Comparison of ENCODE assay signal across 29 cellular contexts in genomic region chr7:116290740-116291139, GRCh38.
DNase-seq lines count a peak whose midpoint lies in the region; ATAC-seq, FAIRE-seq and TF ChIP-seq lines count a peak whose summit lies in the region.
"Had no signal": no experiment of that assay in that cellular context is flagged by ENCODE, and none has a peak within 500 bp of the region (broad histone marks: within the 10 kb centered on the region; RNA-seq: fewer than 3 reads in every experiment).

No MANE protein-coding gene starts in this region.

- no peaks in the 10 kb centered on the region for H3K23me2 ChIP-seq in H1 (ENCODE audit: low read depth, low read length)

- H3K9me1 ChIP-seq in keratinocyte (ENCODE audit: control insufficient read depth, extremely low read depth, insufficient read depth, low read length): no peaks in the 10 kb centered on the region

- peaks cover 2% of the 10 kb centered on the region for H3K9me3 Mint-ChIP-seq in HFFc6
- H3K9me3 Mint-ChIP-seq in activated T-helper 2 cell treated with anti-CD3 and anti-CD28 coated beads, Interferon-gamma antibody, Interleukin-2, Interleukin-4, amounts not matched to agents 10 μg/mL and 5 μg/mL and 100 μg/mL, durations not matched to agents 14 hours and 24 hours and 36 hours: no peaks in the 10 kb centered on the region

- peaks cover 13% of the 10 kb centered on the region for H3K36me3 Mint-ChIP-seq in HFFc6 (ENCODE audit: low read depth)
- no peaks in the 10 kb centered on the region for H3K36me3 Mint-ChIP-seq in activated T-helper 2 cell treated with anti-CD3 and anti-CD28 coated beads, Interferon-gamma antibody, Interleukin-2, Interleukin-4, amounts not matched to agents 10 μg/mL and 5 μg/mL and 100 μg/mL, durations not matched to agents 14 hours and 24 hours and 36 hours (ENCODE audit: low read depth)
- H3K36me3 Mint-ChIP-seq: activated naive CD8-positive, alpha-beta T cell had no signal

- H2AFZ ChIP-seq in H1 (ENCODE audit: low read length): no peak overlapping the region
- no peak overlapping the region for H2AFZ ChIP-seq in keratinocyte (ENCODE audit: control insufficient read depth, low read length)
- H2AFZ ChIP-seq: PC-9 had no signal

- no peak overlapping the region for H2BK20ac ChIP-seq in H1 (ENCODE audit: low read length)

- H2AK5ac ChIP-seq in H1 (ENCODE audit: low read depth, low read length): no peak overlapping the region

- intact Hi-C loops in activated T-helper 2 cell treated with anti-CD3 and anti-CD28 coated beads, Interferon-gamma antibody, Interleukin-2, Interleukin-4, amounts not matched to agents 10 μg/mL and 5 μg/mL and 100 μg/mL, durations not matched to agents 14 hours and 24 hours and 36 hours (cut with micrococcal nuclease): no loop called here

- H4K8ac ChIP-seq in H1 (ENCODE audit: extremely low read depth, insufficient read depth, low read length): no peak overlapping the region

- dilution Hi-C loops in keratinocyte (cut with MboI; ENCODE audit: extremely low pct_ligation_motif_present, low sequenced_read_pairs): no loop called here

- no peak overlapping the region for H2BK120ac ChIP-seq in H1 (replicated peaks; ENCODE audit: low read depth, low read length)

- H3K56ac ChIP-seq in H1 (replicated peaks; ENCODE audit: insufficient read length, low read depth, low read length): no peak overlapping the region

- H3K18ac ChIP-seq in H1 (ENCODE audit: extremely low read depth, low read length): no peak overlapping the region

- H3K4me2 ChIP-seq in H1 (ENCODE audit: insufficient read depth in 1 of 2, low read depth in 2 of 2, low read length in 2 of 2) (no peak overlapping the region), keratinocyte (ENCODE audit: control insufficient read depth, extremely low read depth, insufficient read depth, low read depth, low read length) (no peak overlapping the region)
- H3K4me2 ChIP-seq: PC-9 had no signal

- H4K20me1 ChIP-seq in H1 (replicated peaks in 1 of 2; ENCODE audit: control insufficient read depth in 1 of 2, insufficient read depth in 2 of 2, low read length in 2 of 2) (no peaks in the 10 kb centered on the region), keratinocyte (ENCODE audit: control insufficient read depth, extremely low read depth, insufficient read depth, low read length) (no peaks in the 10 kb centered on the region)

- H3K27ac ChIP-seq in H1 (ENCODE audit: low read depth, low read length) (no peak overlapping the region), keratinocyte (ENCODE audit: control insufficient read depth, insufficient read depth, low read length) (no peak overlapping the region)
- H3K27ac ChIP-seq: body of pancreas, dorsolateral prefrontal cortex, PC-9, SK-N-MC, tibial nerve had no signal

- TF ChIP-seq POLR2A in H1 (IDR thresholded peaks at IDR 0.05; ENCODE audit: control extremely low read depth in 1 of 2, low read depth in 2 of 2, low read length in 2 of 2) (no peak), GM18505 (IDR thresholded peaks at IDR 0.05; ENCODE audit: borderline replicate concordance, extremely low read depth, insufficient read depth, insufficient read length) (no peak)

- no peaks in the 10 kb centered on the region for H3K4me1 ChIP-seq in H1 (replicated peaks in 1 of 4; ENCODE audit: control insufficient read depth in 3 of 4, insufficient read depth in 4 of 4, low read length in 3 of 4)
- peaks cover 21% of the 10 kb centered on the region for H3K4me1 ChIP-seq in keratinocyte (ENCODE audit: control insufficient read depth, extremely low read depth, insufficient read depth, low read length)
- H3K4me1 ChIP-seq: body of pancreas had no signal

- CTCF ChIA-PET in H1 (lab: Charles Lee; ENCODE audit: partially characterized antibody): interaction anchor here (0.6 to 2.2 kb wide), 13 partner anchors 9 to 301 kb away, joined by 3 to 9 read pairs (median 4); no protein-coding TSS in a partner anchor

- H3K4me1 Mint-ChIP-seq in HFFc6 (ENCODE audit: low read depth): peaks cover 12% of the 10 kb centered on the region; the same call in 1 of the 2 replicates
- H3K4me1 Mint-ChIP-seq in activated T-helper 2 cell treated with anti-CD3 and anti-CD28 coated beads, Interferon-gamma antibody, Interleukin-2, Interleukin-4, amounts not matched to agents 10 μg/mL and 5 μg/mL and 100 μg/mL, durations not matched to agents 14 hours and 24 hours and 36 hours (ENCODE audit: low read depth): no peaks in the 10 kb centered on the region
- H3K4me1 Mint-ChIP-seq: naive thymus-derived CD8-positive, alpha-beta T cell had no signal

- peak; percentile 40 for DNase-seq in AG20443 (ENCODE audit: low spot score)
- DNase-seq in HFFc6: peak; percentile 17
- no peak for DNase-seq in H1 (ENCODE audit: low read depth in 1 of 2, low spot score in 2 of 2)
- DNase-seq in keratinocyte (ENCODE audit: low read depth, low spot score): no peak
- no peak for DNase-seq in activated T-helper 2 cell treated with anti-CD3 and anti-CD28 coated beads, Interferon-gamma antibody, Interleukin-2, Interleukin-4, amounts not matched to agents 10 μg/mL and 5 μg/mL and 100 μg/mL, durations not matched to agents 14 hours and 24 hours and 36 hours (ENCODE audit: low spot score)
- DNase-seq: activated CD4-positive, CD25-positive, alpha-beta regulatory T cell; activated CD8-positive, alpha-beta T cell treated with anti-CD3 and anti-CD28 coated beads, Interleukin-2, amount 10 ng/mL, durations not matched to agents 7 days and 5 days; activated T-cell treated with anti-CD3 and anti-CD28 coated beads, Interleukin-2, amount 50 U/mL, for 4 hours; body of pancreas; DMS79 treated with DMSO at 0.1 percent for 48 hours; dorsolateral prefrontal cortex; glutamatergic neuron; mesenchymal stem cell; naive thymus-derived CD8-positive, alpha-beta T cell; NCI-H1694; NCI-H2227 treated with DMSO at 0.1 percent for 48 hours; NCI-H82; PC-9; posterior cingulate gyrus; stimulated activated CD4-positive, alpha-beta T cell treated with anti-CD3 and anti-CD28 coated beads, Interleukin-2, amount 100 ng/mL, for 24 hours; stimulated activated naive CD8-positive, alpha-beta T cell treated with anti-CD3 and anti-CD28 coated beads, Interleukin-15, Interleukin-2, amounts not matched to agents 100 U/mL and 50 U/mL, for 24 hours had no signal

- H2BK12ac ChIP-seq in H1 (ENCODE audit: low read depth, low read length): no peak overlapping the region

- no peak overlapping the region for H2BK15ac ChIP-seq in H1 (ENCODE audit: low read length)

- H3K4ac ChIP-seq in H1 (replicated peaks; ENCODE audit: insufficient read length, low read depth, low read length): no peak overlapping the region

- no peak overlapping the region for H2BK5ac ChIP-seq in H1 (ENCODE audit: low read depth, low read length)

- H3K14ac ChIP-seq in H1 (ENCODE audit: insufficient read length): no peak overlapping the region

- POLR2A ChIA-PET in H1 (lab: Charles Lee; ENCODE audit: partially characterized antibody): no interaction called here

- H3K36me3 ChIP-seq in H1 (ENCODE audit: control insufficient read depth in 2 of 4, insufficient read depth in 4 of 4, low read length in 3 of 4): no peaks in the 10 kb centered on the region
- H3K36me3 ChIP-seq in keratinocyte (ENCODE audit: control insufficient read depth in 2 of 2, extremely low read depth in 1 of 2, insufficient read depth in 2 of 2, low read length in 2 of 2): no peaks in the 10 kb centered on the region

- FAIRE-seq in H1 (lab: Jason Lieb, UNC) (no peak), keratinocyte (lab: Jason Lieb, UNC) (peak; percentile 17)
- FAIRE-seq: GM18507, islet of Langerhans had no signal

- H3K23ac ChIP-seq in H1 (ENCODE audit: insufficient read length): no peak overlapping the region

- peak; percentile 41; the same call in 1 of the 2 replicates for TF ChIP-seq CTCF in HFFc6 (IDR thresholded peaks at IDR 0.05)
- TF ChIP-seq CTCF in H1 (IDR thresholded peaks at IDR 0.05; ENCODE audit: control extremely low read depth in 1 of 3, insufficient read depth in 1 of 3, low read depth in 1 of 3, low read length in 3 of 3): peak in 2 of 3 experiments; percentile 5 to 37; a peak in 2 of 4 replicates
- peak in 1 of 3 experiments; percentile 38 for TF ChIP-seq CTCF in keratinocyte (optimal IDR thresholded peaks at IDR 0.05 in 1 of 3, IDR thresholded peaks at IDR 0.05 in 1 of 3, conservative IDR thresholded peaks at IDR 0.05 in 1 of 3; ENCODE audit: extremely low read depth in 1 of 3, insufficient read depth in 2 of 3, low read length in 3 of 3)

- TF ChIP-seq EP300 in H1 (IDR thresholded peaks at IDR 0.05; ENCODE audit: borderline replicate concordance in 1 of 2, low read depth in 2 of 2, low read length in 2 of 2): no peak

- H3K9me3 ChIP-seq in H1 (ENCODE audit: insufficient read depth in 2 of 2, low read depth in 1 of 2, low read length in 1 of 2) (no peaks in the 10 kb centered on the region), keratinocyte (ENCODE audit: control insufficient read depth, low read depth, low read length) (no peaks in the 10 kb centered on the region)
- H3K9me3 ChIP-seq: body of pancreas had no signal

- H3K79me2 ChIP-seq in H1 (ENCODE audit: control insufficient read depth in 1 of 2, insufficient read depth in 2 of 2, low read length in 2 of 2) (no peaks in the 10 kb centered on the region), keratinocyte (ENCODE audit: control insufficient read depth, insufficient read depth, low read length) (no peaks in the 10 kb centered on the region)

- no peak overlapping the region for H3K27ac Mint-ChIP-seq in HFFc6
- no peak overlapping the region for H3K27ac Mint-ChIP-seq in activated T-helper 2 cell treated with anti-CD3 and anti-CD28 coated beads, Interferon-gamma antibody, Interleukin-2, Interleukin-4, amounts not matched to agents 10 μg/mL and 5 μg/mL and 100 μg/mL, durations not matched to agents 14 hours and 24 hours and 36 hours
- H3K27ac Mint-ChIP-seq: activated CD8-positive, alpha-beta T cell treated with anti-CD3 and anti-CD28 coated beads, Interleukin-2, amount 10 ng/mL, durations not matched to agents 7 days and 5 days; activated naive CD8-positive, alpha-beta T cell had no signal

- no peak overlapping the region for H3K4me3 Mint-ChIP-seq in HFFc6
- no peak overlapping the region for H3K4me3 Mint-ChIP-seq in activated T-helper 2 cell treated with anti-CD3 and anti-CD28 coated beads, Interferon-gamma antibody, Interleukin-2, Interleukin-4, amounts not matched to agents 10 μg/mL and 5 μg/mL and 100 μg/mL, durations not matched to agents 14 hours and 24 hours and 36 hours (ENCODE audit: low read depth)
- H3K4me3 Mint-ChIP-seq: activated CD8-positive, alpha-beta T cell treated with anti-CD3 and anti-CD28 coated beads, Interleukin-2, amount 10 ng/mL, durations not matched to agents 7 days and 5 days; activated naive CD8-positive, alpha-beta T cell; activated T-cell treated with anti-CD3 and anti-CD28 coated beads, Interleukin-2, amount 50 U/mL, for 4 hours; naive thymus-derived CD8-positive, alpha-beta T cell had no signal

- H3K79me1 ChIP-seq in H1 (ENCODE audit: low read depth, low read length): no peaks in the 10 kb centered on the region

- peak; percentile 23 to 47; a peak in 3 of 4 replicates for TF ChIP-seq RAD21 in H1 (IDR thresholded peaks at IDR 0.05 in 1 of 2, conservative IDR thresholded peaks at IDR 0.05 in 1 of 2; ENCODE audit: low read depth in 2 of 2, low read length in 2 of 2)

- no peak overlapping the region for H4K5ac ChIP-seq in H1 (ENCODE audit: insufficient read length, low read depth, low read length)

- no peaks in the 10 kb centered on the region; the same call in 1 of the 2 replicates for H3K27me3 Mint-ChIP-seq in HFFc6 (ENCODE audit: insufficient read depth)
- H3K27me3 Mint-ChIP-seq in activated T-helper 2 cell treated with anti-CD3 and anti-CD28 coated beads, Interferon-gamma antibody, Interleukin-2, Interleukin-4, amounts not matched to agents 10 μg/mL and 5 μg/mL and 100 μg/mL, durations not matched to agents 14 hours and 24 hours and 36 hours (ENCODE audit: low read depth): peaks cover 15% of the 10 kb centered on the region

- H3K4me3 ChIP-seq in H1 (ENCODE audit: extremely low read depth in 1 of 4, insufficient read depth in 2 of 4, low read depth in 3 of 4, low read length in 4 of 4) (no peak overlapping the region), keratinocyte (ENCODE audit: control insufficient read depth in 2 of 3, extremely low read depth in 1 of 3, insufficient read depth in 2 of 3, low read depth in 1 of 3, low read length in 3 of 3) (no peak overlapping the region)
- H3K4me3 ChIP-seq: body of pancreas, dorsolateral prefrontal cortex, PC-9, SK-N-MC, tibial nerve had no signal

- ATAC-seq in GM18505 (IDR thresholded peaks at IDR 0.05; ENCODE audit: unreplicated experiment) (no peak), GM19324 (IDR thresholded peaks at IDR 0.05; ENCODE audit: low FRiP score, unreplicated experiment) (no peak), GM18519 (IDR thresholded peaks at IDR 0.05; ENCODE audit: low FRiP score, unreplicated experiment) (no peak)
- ATAC-seq: activated CD8-positive, alpha-beta T cell treated with anti-CD3 and anti-CD28 coated beads, Interleukin-2, amount 10 ng/mL, durations not matched to agents 7 days and 5 days; activated T-cell treated with anti-CD3 and anti-CD28 coated beads, Interleukin-2, amount 50 U/mL, for 4 hours; body of pancreas; naive thymus-derived CD8-positive, alpha-beta T cell; stimulated activated naive CD8-positive, alpha-beta T cell treated with anti-CD3 and anti-CD28 coated beads, Interleukin-15, Interleukin-2, amounts not matched to agents 100 U/mL and 50 U/mL, for 24 hours had no signal

- H3K27me3 ChIP-seq in H1 (replicated peaks in 1 of 4; ENCODE audit: control insufficient read depth in 3 of 4, extremely low read depth in 1 of 4, insufficient read depth in 3 of 4, low read length in 3 of 4) (no peaks in the 10 kb centered on the region), keratinocyte (ENCODE audit: control insufficient read depth, extremely low read depth, insufficient read depth, low read length) (no peaks in the 10 kb centered on the region)
- H3K27me3 ChIP-seq: body of pancreas, tibial nerve had no signal

- no peak overlapping the region for H4K91ac ChIP-seq in H1 (replicated peaks; ENCODE audit: insufficient read length, low read length)

- H3K9ac ChIP-seq in H1 (replicated peaks in 1 of 4; ENCODE audit: extremely low read depth in 1 of 4, low read depth in 3 of 4, low read length in 3 of 4) (no peak overlapping the region), keratinocyte (ENCODE audit: control insufficient read depth, extremely low read depth, insufficient read depth, low read length) (no peak overlapping the region)

Comparison
In these comparisons a context has a peak if more than half of its experiments do, and no peak if none do; other contexts are left out.
1. DNase-seq: peak in AG20443 (single experiment) and HFFc6 (single experiment); none in H1 (0 of 2), keratinocyte (single experiment) and activated T-helper 2 cell treated with anti-CD3 and anti-CD28 coated beads, Interferon-gamma antibody, Interleukin-2, Interleukin-4, amounts not matched to agents 10 μg/mL and 5 μg/mL and 100 μg/mL, durations not matched to agents 14 hours and 24 hours and 36 hours (single experiment).